In genomic region chr2:150013011-150013410, GRCh38 we compare ENCODE assay signal across 24 cellular contexts.
DNase-seq lines count a peak whose midpoint lies in the region; ATAC-seq and TF ChIP-seq lines count a peak whose summit lies in the region.
"Had no signal": no experiment of that assay in that cellular context is flagged by ENCODE, and none has a peak within 500 bp of the region (broad histone marks: within the 10 kb centered on the region; RNA-seq: fewer than 3 reads in every experiment).

No MANE protein-coding gene starts in this region.

- peak; percentile 72 for ATAC-seq in Right ventricle myocardium superior (ENCODE audit: poor library complexity)
- ATAC-seq in aorta (ENCODE audit: low FRiP score) = no peak
- ATAC-seq: activated CD8-positive, alpha-beta T cell treated with anti-CD3 and anti-CD28 coated beads for 36 hours; K562; left lobe of liver; natural killer cell treated with Interleukin-12 subunit alpha and Interleukin-12 subunit beta and Interleukin-15 and Interleukin-18, amount 100 ng/mL, for 72 hours had no signal

- H3K4me3 ChIP-seq in right atrium auricular region = no peak overlapping the region
- H3K4me3 ChIP-seq in choroid plexus epithelial cell (ENCODE audit: low read depth, low read length) = no peak overlapping the region
- no peak overlapping the region for H3K4me3 ChIP-seq in aorta (ENCODE audit: low read length in 2 of 2)
- H3K4me3 ChIP-seq: K562, ovary had no signal

- no peaks in the 10 kb centered on the region for H3K27me3 ChIP-seq in right atrium auricular region
- no peaks in the 10 kb centered on the region for H3K27me3 ChIP-seq in aorta (ENCODE audit: control insufficient read depth in 1 of 2, insufficient read depth in 2 of 2, low read length in 1 of 2)
- H3K27me3 ChIP-seq: ovary had no signal

- H3K4me1 ChIP-seq in right atrium auricular region = no peaks in the 10 kb centered on the region
- no peaks in the 10 kb centered on the region for H3K4me1 ChIP-seq in aorta (ENCODE audit: control insufficient read depth in 1 of 2, insufficient read depth in 2 of 2, low read length in 2 of 2)

- DNase-seq in Right ventricle myocardium superior (no peak), right atrium auricular region (ENCODE audit: low spot score) (no peak), choroid plexus epithelial cell (ENCODE audit: low read depth) (peak; percentile 81), lung microvascular endothelial cell (ENCODE audit: low read depth in 2 of 2) (peak; percentile 7 to 33), kidney glomerular epithelial cell (lab: John Stamatoyannopoulos, UW) (no peak), aorta (no peak)
- DNase-seq in activated CD4-positive, alpha-beta T cell treated with anti-CD3 and anti-CD28 coated beads for 48 hours = no peak
- no peak for DNase-seq in activated T-cell treated with anti-CD3 and anti-CD28 coated beads, Interleukin-2, amount 50 U/mL, for 48 hours
- DNase-seq: activated CD4-positive, CD25-positive, alpha-beta regulatory T cell treated with anti-CD3 and anti-CD28 coated beads, Interleukin-2, amount 50 U/mL, for 72 hours; activated CD8-positive, alpha-beta T cell treated with anti-CD3 and anti-CD28 coated beads for 36 hours; activated effector memory CD4-positive, alpha-beta T cell treated with anti-CD3 and anti-CD28 coated beads, Interleukin-2, amount 50 U/mL, for 16 hours; activated naive CD8-positive, alpha-beta T cell treated with anti-CD3 and anti-CD28 coated beads, Interleukin-2, amount 10 ng/mL, durations not matched to agents 7 days and 5 days; foreskin melanocyte; HCEC 1CT; hippocampal formation; NCI-H1105; NCI-H187 treated with DMSO at 0.1 percent for 48 hours; NCI-H2227 treated with DMSO at 0.1 percent for 48 hours; NCI-H748 treated with DMSO at 0.1 percent for 48 hours; ovary; stimulated activated naive CD4-positive, alpha-beta T cell treated with Interleukin-2 at 50 U/mL for 16 hours had no signal

- WGBS in aorta, 2 donors = 78 to 89% methylated on average over 1 of the region's 1 CpG

- intact Hi-C loops in Right ventricle myocardium superior (cut with DNase I) = no loop called here
- intact Hi-C loops in aorta (cut with DNase I) = no loop called here

- TF ChIP-seq CTCF in right atrium auricular region (IDR thresholded peaks at IDR 0.05) = no peak
- no peak for TF ChIP-seq CTCF in choroid plexus epithelial cell (conservative IDR thresholded peaks at IDR 0.05; ENCODE audit: low read depth, low read length)

- H3K36me3 ChIP-seq in right atrium auricular region (no peaks in the 10 kb centered on the region), aorta (ENCODE audit: control insufficient read depth in 1 of 2, insufficient read depth in 2 of 2, low read length in 1 of 2) (no peaks in the 10 kb centered on the region)
- H3K36me3 ChIP-seq: ovary had no signal

- no peaks in the 10 kb centered on the region for H3K9me3 ChIP-seq in right atrium auricular region
- no peaks in the 10 kb centered on the region for H3K9me3 ChIP-seq in aorta (ENCODE audit: control insufficient read depth, low read length)
- H3K9me3 ChIP-seq: ovary had no signal

- H3K27ac ChIP-seq in right atrium auricular region (no peak overlapping the region), aorta (ENCODE audit: low read depth in 1 of 2, low read length in 2 of 2) (no peak overlapping the region)
- H3K27ac ChIP-seq: ovary had no signal

Comparison
In these comparisons a context has a peak if more than half of its experiments do, and no peak if none do; other contexts are left out.
1. DNase-seq: peak in choroid plexus epithelial cell (single experiment) and lung microvascular endothelial cell (2 of 2); none in Right ventricle myocardium superior (single experiment), right atrium auricular region (single experiment), activated CD4-positive, alpha-beta T cell treated with anti-CD3 and anti-CD28 coated beads for 48 hours (single experiment), kidney glomerular epithelial cell (single experiment), aorta (0 of 2) and activated T-cell treated with anti-CD3 and anti-CD28 coated beads, Interleukin-2, amount 50 U/mL, for 48 hours (0 of 2).